In the genomic region with DNA sequence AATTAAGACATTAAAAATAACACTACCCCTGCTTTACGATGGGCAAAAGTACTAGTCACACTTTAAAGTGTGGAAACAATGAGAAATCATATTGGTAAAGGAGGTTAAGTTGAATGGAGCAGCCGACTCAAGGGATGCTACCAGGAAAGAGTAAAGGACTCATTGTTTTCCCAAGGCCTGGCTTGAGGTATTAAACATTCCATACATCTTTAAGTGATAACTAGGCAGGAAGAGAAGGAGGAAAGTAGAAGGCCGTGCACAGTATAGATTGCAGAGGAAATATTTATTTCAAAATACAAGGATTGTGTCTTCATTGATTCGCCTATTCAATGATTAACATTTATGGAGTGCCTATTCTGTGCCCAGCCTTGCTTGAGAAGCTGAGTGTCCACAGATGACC, we compare ENCODE assay signal across 20 cellular contexts.
"Had no signal": no experiment of that assay in that cellular context is flagged by ENCODE, and none has a peak within 500 bp of the region (broad histone marks: within the 10 kb centered on the region; RNA-seq: fewer than 3 reads in every experiment).

No MANE protein-coding gene starts in this region.

- H3K27me3 Mint-ChIP-seq: progenitor cell of endocrine pancreas had no signal

- H3K27ac ChIP-seq: esophagus squamous epithelium, pancreas, suprapubic skin, thyroid gland, upper lobe of left lung, uterus had no signal

- FAIRE-seq: endometrium, pancreas had no signal

- H3K4me1 ChIP-seq: esophagus squamous epithelium, pancreas, suprapubic skin, thyroid gland, upper lobe of left lung, uterus had no signal

- ATAC-seq: left lobe of liver, pancreas, right cardiac atrium had no signal

- H3K4me3 ChIP-seq: esophagus squamous epithelium, pancreas, smooth muscle cell, suprapubic skin, thyroid gland, upper lobe of left lung, uterus had no signal

- DNase-seq: effector memory CD4-positive, alpha-beta T cell; esophagus squamous epithelium; foreskin fibroblast; head of caudate nucleus; hippocampal formation; kidney glomerular epithelial cell; occipital lobe; pancreas; right cardiac atrium; stimulated activated CD4-positive, alpha-beta T cell treated with anti-CD3 and anti-CD28 coated beads, Interleukin-2, amount 100 ng/mL, for 48 hours; stimulated activated naive CD4-positive, alpha-beta T cell treated with Interleukin-2 at 50 U/mL for 16 hours; thyroid gland; upper lobe of left lung; uterus had no signal

- H3K27ac Mint-ChIP-seq: nephron had no signal

- H3K9me3 Mint-ChIP-seq: nephron had no signal

- H3K36me3 ChIP-seq: esophagus squamous epithelium, pancreas, suprapubic skin, thyroid gland, upper lobe of left lung, uterus had no signal

- H3K27me3 ChIP-seq: pancreas, thyroid gland, upper lobe of left lung had no signal

- H3K9me3 ChIP-seq: esophagus squamous epithelium, pancreas, suprapubic skin, thyroid gland, upper lobe of left lung, uterus had no signal

- H3K4me2 ChIP-seq: smooth muscle cell had no signal

- H3K4me3 Mint-ChIP-seq: nephron had no signal
